Comparison of ENCODE assay signal across 2 cellular contexts in the genomic region with DNA sequence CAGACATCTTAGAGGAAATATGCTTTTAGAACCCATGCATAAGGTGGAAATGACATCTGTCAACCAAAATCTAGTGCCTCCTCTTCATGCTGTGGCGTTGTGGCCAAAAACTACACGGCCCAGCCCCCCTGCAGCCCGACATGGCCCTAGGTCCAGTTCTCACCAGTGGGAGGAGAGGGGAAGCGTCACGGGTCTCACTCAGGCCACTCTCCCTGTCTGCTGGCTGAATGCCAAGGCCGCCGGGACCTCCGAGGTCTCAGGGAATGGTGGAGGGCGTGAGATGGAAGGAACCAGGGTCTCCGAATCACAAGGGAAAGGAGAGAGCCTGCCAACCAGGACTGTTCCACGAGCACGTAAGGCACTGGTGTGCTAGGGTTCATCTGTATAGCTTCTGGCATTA.
TF ChIP-seq lines count a peak whose summit lies in the region.

No MANE protein-coding gene starts in this region.

TF ChIP-seq in GM23338, 12 proteins besides CTCF, POLR2A, EP300 and RAD21 (continues in another document):
- TF ChIP-seq, protein P1, sequence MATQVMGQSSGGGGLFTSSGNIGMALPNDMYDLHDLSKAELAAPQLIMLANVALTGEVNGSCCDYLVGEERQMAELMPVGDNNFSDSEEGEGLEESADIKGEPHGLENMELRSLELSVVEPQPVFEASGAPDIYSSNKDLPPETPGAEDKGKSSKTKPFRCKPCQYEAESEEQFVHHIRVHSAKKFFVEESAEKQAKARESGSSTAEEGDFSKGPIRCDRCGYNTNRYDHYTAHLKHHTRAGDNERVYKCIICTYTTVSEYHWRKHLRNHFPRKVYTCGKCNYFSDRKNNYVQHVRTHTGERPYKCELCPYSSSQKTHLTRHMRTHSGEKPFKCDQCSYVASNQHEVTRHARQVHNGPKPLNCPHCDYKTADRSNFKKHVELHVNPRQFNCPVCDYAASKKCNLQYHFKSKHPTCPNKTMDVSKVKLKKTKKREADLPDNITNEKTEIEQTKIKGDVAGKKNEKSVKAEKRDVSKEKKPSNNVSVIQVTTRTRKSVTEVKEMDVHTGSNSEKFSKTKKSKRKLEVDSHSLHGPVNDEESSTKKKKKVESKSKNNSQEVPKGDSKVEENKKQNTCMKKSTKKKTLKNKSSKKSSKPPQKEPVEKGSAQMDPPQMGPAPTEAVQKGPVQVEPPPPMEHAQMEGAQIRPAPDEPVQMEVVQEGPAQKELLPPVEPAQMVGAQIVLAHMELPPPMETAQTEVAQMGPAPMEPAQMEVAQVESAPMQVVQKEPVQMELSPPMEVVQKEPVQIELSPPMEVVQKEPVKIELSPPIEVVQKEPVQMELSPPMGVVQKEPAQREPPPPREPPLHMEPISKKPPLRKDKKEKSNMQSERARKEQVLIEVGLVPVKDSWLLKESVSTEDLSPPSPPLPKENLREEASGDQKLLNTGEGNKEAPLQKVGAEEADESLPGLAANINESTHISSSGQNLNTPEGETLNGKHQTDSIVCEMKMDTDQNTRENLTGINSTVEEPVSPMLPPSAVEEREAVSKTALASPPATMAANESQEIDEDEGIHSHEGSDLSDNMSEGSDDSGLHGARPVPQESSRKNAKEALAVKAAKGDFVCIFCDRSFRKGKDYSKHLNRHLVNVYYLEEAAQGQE (IDR thresholded peaks at IDR 0.05; ENCODE audit: unreplicated experiment) = no peak
- TF ChIP-seq, protein P2, sequence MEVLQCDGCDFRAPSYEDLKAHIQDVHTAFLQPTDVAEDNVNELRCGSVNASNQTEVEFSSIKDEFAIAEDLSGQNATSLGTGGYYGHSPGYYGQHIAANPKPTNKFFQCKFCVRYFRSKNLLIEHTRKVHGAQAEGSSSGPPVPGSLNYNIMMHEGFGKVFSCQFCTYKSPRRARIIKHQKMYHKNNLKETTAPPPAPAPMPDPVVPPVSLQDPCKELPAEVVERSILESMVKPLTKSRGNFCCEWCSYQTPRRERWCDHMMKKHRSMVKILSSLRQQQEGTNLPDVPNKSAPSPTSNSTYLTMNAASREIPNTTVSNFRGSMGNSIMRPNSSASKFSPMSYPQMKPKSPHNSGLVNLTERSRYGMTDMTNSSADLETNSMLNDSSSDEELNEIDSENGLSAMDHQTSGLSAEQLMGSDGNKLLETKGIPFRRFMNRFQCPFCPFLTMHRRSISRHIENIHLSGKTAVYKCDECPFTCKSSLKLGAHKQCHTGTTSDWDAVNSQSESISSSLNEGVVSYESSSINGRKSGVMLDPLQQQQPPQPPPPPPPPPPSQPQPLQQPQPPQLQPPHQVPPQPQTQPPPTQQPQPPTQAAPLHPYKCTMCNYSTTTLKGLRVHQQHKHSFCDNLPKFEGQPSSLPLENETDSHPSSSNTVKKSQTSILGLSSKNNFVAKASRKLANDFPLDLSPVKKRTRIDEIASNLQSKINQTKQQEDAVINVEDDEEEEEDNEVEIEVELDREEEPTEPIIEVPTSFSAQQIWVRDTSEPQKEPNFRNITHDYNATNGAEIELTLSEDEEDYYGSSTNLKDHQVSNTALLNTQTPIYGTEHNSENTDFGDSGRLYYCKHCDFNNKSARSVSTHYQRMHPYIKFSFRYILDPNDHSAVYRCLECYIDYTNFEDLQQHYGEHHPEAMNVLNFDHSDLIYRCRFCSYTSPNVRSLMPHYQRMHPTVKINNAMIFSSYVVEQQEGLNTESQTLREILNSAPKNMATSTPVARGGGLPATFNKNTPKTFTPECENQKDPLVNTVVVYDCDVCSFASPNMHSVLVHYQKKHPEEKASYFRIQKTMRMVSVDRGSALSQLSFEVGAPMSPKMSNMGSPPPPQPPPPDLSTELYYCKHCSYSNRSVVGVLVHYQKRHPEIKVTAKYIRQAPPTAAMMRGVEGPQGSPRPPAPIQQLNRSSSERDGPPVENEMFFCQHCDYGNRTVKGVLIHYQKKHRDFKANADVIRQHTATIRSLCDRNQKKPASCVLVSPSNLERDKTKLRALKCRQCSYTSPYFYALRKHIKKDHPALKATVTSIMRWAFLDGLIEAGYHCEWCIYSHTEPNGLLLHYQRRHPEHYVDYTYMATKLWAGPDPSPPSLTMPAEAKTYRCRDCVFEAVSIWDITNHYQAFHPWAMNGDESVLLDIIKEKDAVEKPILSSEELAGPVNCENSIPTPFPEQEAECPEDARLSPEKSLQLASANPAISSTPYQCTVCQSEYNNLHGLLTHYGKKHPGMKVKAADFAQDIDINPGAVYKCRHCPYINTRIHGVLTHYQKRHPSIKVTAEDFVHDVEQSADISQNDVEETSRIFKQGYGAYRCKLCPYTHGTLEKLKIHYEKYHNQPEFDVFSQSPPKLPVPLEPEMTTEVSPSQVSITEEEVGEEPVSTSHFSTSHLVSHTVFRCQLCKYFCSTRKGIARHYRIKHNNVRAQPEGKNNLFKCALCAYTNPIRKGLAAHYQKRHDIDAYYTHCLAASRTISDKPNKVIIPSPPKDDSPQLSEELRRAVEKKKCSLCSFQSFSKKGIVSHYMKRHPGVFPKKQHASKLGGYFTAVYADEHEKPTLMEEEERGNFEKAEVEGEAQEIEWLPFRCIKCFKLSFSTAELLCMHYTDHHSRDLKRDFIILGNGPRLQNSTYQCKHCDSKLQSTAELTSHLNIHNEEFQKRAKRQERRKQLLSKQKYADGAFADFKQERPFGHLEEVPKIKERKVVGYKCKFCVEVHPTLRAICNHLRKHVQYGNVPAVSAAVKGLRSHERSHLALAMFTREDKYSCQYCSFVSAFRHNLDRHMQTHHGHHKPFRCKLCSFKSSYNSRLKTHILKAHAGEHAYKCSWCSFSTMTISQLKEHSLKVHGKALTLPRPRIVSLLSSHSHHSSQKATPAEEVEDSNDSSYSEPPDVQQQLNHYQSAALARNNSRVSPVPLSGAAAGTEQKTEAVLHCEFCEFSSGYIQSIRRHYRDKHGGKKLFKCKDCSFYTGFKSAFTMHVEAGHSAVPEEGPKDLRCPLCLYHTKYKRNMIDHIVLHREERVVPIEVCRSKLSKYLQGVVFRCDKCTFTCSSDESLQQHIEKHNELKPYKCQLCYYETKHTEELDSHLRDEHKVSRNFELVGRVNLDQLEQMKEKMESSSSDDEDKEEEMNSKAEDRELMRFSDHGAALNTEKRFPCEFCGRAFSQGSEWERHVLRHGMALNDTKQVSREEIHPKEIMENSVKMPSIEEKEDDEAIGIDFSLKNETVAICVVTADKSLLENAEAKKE (CRISPR knock-in tag; IDR thresholded peaks at IDR 0.05) = no peak
- TF ChIP-seq CREB1 (CRISPR knock-in tag; IDR thresholded peaks at IDR 0.05; ENCODE audit: low read depth) (no peak), STAT1 (IDR thresholded peaks at IDR 0.05; ENCODE audit: unreplicated experiment) (no peak), EZH2phosphoT487 (IDR thresholded peaks at IDR 0.05; ENCODE audit: unreplicated experiment) (no peak), NANOG (IDR thresholded peaks at IDR 0.05; ENCODE audit: borderline replicate concordance) (no peak), POLR2AphosphoS5 (IDR thresholded peaks at IDR 0.05; ENCODE audit: low read depth) (no peak), ZNF114 (CRISPR knock-in tag; IDR thresholded peaks at IDR 0.05) (no peak), EZH2 (IDR thresholded peaks at IDR 0.05; ENCODE audit: low read depth, unreplicated experiment) (no peak), JUNB (IDR thresholded peaks at IDR 0.05; ENCODE audit: unreplicated experiment) (no peak), ZNF331 (CRISPR knock-in tag; IDR thresholded peaks at IDR 0.05; ENCODE audit: low read depth) (no peak)

TF ChIP-seq in SK-N-SH, 30 proteins besides CTCF, POLR2A, EP300 and RAD21:
- TF ChIP-seq SMC3 (IDR thresholded peaks at IDR 0.05; ENCODE audit: low read depth, low read length) (no peak), RCOR1 (IDR thresholded peaks at IDR 0.05; ENCODE audit: low read length) (no peak), TEAD4 (IDR thresholded peaks at IDR 0.05; ENCODE audit: borderline replicate concordance, insufficient read depth) (no peak)
- TF ChIP-seq, protein P3, sequence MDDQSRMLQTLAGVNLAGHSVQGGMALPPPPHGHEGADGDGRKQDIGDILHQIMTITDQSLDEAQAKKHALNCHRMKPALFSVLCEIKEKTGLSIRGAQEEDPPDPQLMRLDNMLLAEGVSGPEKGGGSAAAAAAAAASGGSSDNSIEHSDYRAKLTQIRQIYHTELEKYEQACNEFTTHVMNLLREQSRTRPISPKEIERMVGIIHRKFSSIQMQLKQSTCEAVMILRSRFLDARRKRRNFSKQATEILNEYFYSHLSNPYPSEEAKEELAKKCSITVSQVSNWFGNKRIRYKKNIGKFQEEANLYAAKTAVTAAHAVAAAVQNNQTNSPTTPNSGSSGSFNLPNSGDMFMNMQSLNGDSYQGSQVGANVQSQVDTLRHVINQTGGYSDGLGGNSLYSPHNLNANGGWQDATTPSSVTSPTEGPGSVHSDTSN (IDR thresholded peaks at IDR 0.05) = no peak
- TF ChIP-seq, protein P1 (IDR thresholded peaks at IDR 0.05; ENCODE audit: low read depth, low read length) = no peak
